Comparison of ENCODE assay signal across 8 cellular contexts in the genomic region with DNA sequence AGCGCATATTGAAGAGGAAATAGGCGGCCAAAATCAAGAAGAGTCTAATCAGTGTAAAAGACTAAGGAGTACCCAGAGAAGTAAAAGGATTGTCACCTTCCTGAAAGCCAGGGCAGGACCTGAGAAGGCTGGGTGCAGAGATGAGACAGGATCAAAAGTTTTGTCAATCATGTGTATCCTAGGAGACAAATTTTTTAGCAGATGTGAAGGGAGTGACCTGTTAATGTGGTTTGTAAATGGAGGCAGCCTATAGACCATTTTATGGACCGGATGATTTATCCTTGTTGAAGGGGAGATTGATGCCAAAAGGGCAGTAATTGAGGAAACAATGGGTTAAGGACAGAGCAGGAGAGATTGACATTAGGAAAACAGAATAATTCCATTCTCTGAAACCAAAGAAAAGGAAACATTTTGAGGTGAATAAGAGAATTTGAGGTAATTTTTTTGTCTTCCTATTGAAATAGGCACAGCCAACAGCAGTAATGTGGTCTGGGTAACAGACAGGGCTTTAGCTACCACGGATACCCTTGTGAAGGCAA. TPM values are rescaled to one million over a fixed set of nuclear protein-coding genes. Genes with fewer than 3 reads are reported as not detected.
DNase-seq lines count a peak whose midpoint lies in the region; ATAC-seq and TF ChIP-seq lines count a peak whose summit lies in the region.

No MANE protein-coding gene starts in this region.

- no peak overlapping the region for H3K27ac ChIP-seq in substantia nigra (ENCODE audit: low read depth, low read length, poor library complexity, severe bottlenecking)

- peak overlapping the region; percentile 75 for H3K4me3 ChIP-seq in GM12864 (ENCODE audit: low read depth, low read length)

- peaks cover 66% of the 10 kb centered on the region for H3K36me3 Mint-ChIP-seq in activated CD8-positive, alpha-beta T cell treated with anti-CD3 and anti-CD28 coated beads, Interleukin-2, amount 10 ng/mL, durations not matched to agents 7 days and 5 days (ENCODE audit: low read depth)
- H3K36me3 Mint-ChIP-seq in mesothelial cell of epicardium: peaks cover 3% of the 10 kb centered on the region

- CTCF ChIA-PET in activated CD8-positive, alpha-beta T cell treated with anti-CD3 and anti-CD28 coated beads, Interleukin-2, amount 10 ng/mL, durations not matched to agents 7 days and 5 days (lab: Charles Lee): interaction anchor here (0.7 to 2.8 kb wide), 5 partner anchors 9 to 111 kb away, joined by 3 to 11 read pairs (median 4); no protein-coding TSS in a partner anchor

- DNase-seq in GM12864 (ENCODE audit: low read depth): no peak
- peak; percentile 47 for DNase-seq in activated CD8-positive, alpha-beta T cell treated with anti-CD3 and anti-CD28 coated beads, Interleukin-2, amount 10 ng/mL, durations not matched to agents 7 days and 5 days
- DNase-seq in mesothelial cell of epicardium (ENCODE audit: low spot score in 2 of 2, unreplicated experiment in 2 of 2): no peak
- no peak for DNase-seq in NCI-H1436 treated with DMSO at 0.1 percent for 48 hours (lab: John Stamatoyannopoulos, UW)
- DNase-seq in NCI-H1105 (lab: John Stamatoyannopoulos, UW): no peak
- DNase-seq in NCI-H2227 (lab: John Stamatoyannopoulos, UW; ENCODE audit: unreplicated experiment): no peak
- DNase-seq in substantia nigra (lab: John Stamatoyannopoulos, UW): no peak

- ATAC-seq in HG02870 (IDR thresholded peaks at IDR 0.05; ENCODE audit: unreplicated experiment): peak; percentile 10
- ATAC-seq in activated CD8-positive, alpha-beta T cell treated with anti-CD3 and anti-CD28 coated beads, Interleukin-2, amount 10 ng/mL, durations not matched to agents 7 days and 5 days: peak; percentile 37

- H3K4me3 Mint-ChIP-seq in activated CD8-positive, alpha-beta T cell treated with anti-CD3 and anti-CD28 coated beads, Interleukin-2, amount 10 ng/mL, durations not matched to agents 7 days and 5 days: peak overlapping the region; percentile 98
- peak overlapping the region; percentile 97 for H3K4me3 Mint-ChIP-seq in mesothelial cell of epicardium

- H3K4me1 Mint-ChIP-seq in activated CD8-positive, alpha-beta T cell treated with anti-CD3 and anti-CD28 coated beads, Interleukin-2, amount 10 ng/mL, durations not matched to agents 7 days and 5 days (ENCODE audit: low read depth): peaks cover 51% of the 10 kb centered on the region
- H3K4me1 Mint-ChIP-seq in mesothelial cell of epicardium: peaks cover 42% of the 10 kb centered on the region

- POLR2A ChIA-PET in activated CD8-positive, alpha-beta T cell treated with anti-CD3 and anti-CD28 coated beads, Interleukin-2, amount 10 ng/mL, durations not matched to agents 7 days and 5 days (lab: Charles Lee): interaction anchor here (0.6 to 6.7 kb wide), 13 partner anchors 11 to 689 kb away, joined by 3 to 56 read pairs (median 4); a partner anchor contains a TSS

- H3K27me3 Mint-ChIP-seq in activated CD8-positive, alpha-beta T cell treated with anti-CD3 and anti-CD28 coated beads, Interleukin-2, amount 10 ng/mL, durations not matched to agents 7 days and 5 days (ENCODE audit: low read depth): no peaks in the 10 kb centered on the region
- H3K27me3 Mint-ChIP-seq in mesothelial cell of epicardium (ENCODE audit: low read depth): no peaks in the 10 kb centered on the region

- no peaks in the 10 kb centered on the region for H3K9me3 Mint-ChIP-seq in activated CD8-positive, alpha-beta T cell treated with anti-CD3 and anti-CD28 coated beads, Interleukin-2, amount 10 ng/mL, durations not matched to agents 7 days and 5 days (ENCODE audit: insufficient read depth)
- no peaks in the 10 kb centered on the region for H3K9me3 Mint-ChIP-seq in mesothelial cell of epicardium

- H3K27ac Mint-ChIP-seq in activated CD8-positive, alpha-beta T cell treated with anti-CD3 and anti-CD28 coated beads, Interleukin-2, amount 10 ng/mL, durations not matched to agents 7 days and 5 days: peak overlapping the region; percentile 99
- peak overlapping the region; percentile 98 for H3K27ac Mint-ChIP-seq in mesothelial cell of epicardium

- TF ChIP-seq CTCF in GM12864 (IDR thresholded peaks at IDR 0.05; ENCODE audit: low read depth, low read length, missing control alignments) (no peak), mesothelial cell of epicardium (IDR thresholded peaks at IDR 0.05; ENCODE audit: unreplicated experiment) (no peak)

RNA-seq across cellular contexts. Expression of a gene that starts 0.9 kb away (rescaled TPM):
- total RNA-seq in activated CD8-positive, alpha-beta T cell treated with anti-CD3 and anti-CD28 coated beads, Interleukin-2, amount 10 ng/mL, durations not matched to agents 7 days and 5 days: 100 to 1,000 TPM in 1 of 2 experiments, 10 to 100 TPM in 1; 91.3 to 103 TPM
- 13.4 to 16.1 TPM (median 15.0 TPM) in 3 replicates for total RNA-seq in mesothelial cell of epicardium

RNA-seq across cellular contexts. Expression of a gene that starts 0.9 kb away (rescaled TPM):
- total RNA-seq in activated CD8-positive, alpha-beta T cell treated with anti-CD3 and anti-CD28 coated beads, Interleukin-2, amount 10 ng/mL, durations not matched to agents 7 days and 5 days: 10 to 100 TPM; 22.2 to 22.3 TPM
- 9.6 to 14.4 TPM (median 10.7 TPM) in 3 replicates for total RNA-seq in mesothelial cell of epicardium
